In the genomic region with DNA sequence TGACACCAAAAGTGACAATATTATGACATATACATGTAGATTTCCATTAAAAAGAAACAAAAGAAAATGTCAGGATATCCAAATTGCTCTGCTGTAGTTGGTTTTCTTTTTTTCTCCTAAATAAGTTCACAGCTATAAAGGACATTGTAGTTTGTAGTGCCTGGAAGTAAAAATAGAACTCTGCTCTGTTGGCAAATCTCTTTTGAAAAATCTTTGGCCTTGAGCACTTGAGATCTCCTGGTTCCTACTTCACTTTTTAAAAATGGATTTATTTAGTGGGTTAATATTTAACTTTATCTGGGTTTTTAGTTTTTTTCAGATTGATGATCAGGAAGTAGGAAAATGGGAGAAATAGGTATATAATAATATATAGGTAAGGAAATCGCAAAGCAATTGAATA, we compare ENCODE assay signal across 23 cellular contexts. TPM values are rescaled to one million over a fixed set of nuclear protein-coding genes. Genes with fewer than 3 reads are reported as not detected.
DNase-seq lines count a peak whose midpoint lies in the region; ATAC-seq, FAIRE-seq and TF ChIP-seq lines count a peak whose summit lies in the region.
"Had no signal": no experiment of that assay in that cellular context is flagged by ENCODE, and none has a peak within 500 bp of the region (broad histone marks: within the 10 kb centered on the region; RNA-seq: fewer than 3 reads in every experiment).

No MANE protein-coding gene starts in this region.

- H3K4me3 ChIP-seq in HepG2 (replicated peaks in 1 of 3; ENCODE audit: insufficient read depth in 1 of 3, low read depth in 2 of 3, low read length in 3 of 3) (no peak overlapping the region), right lobe of liver (no peak overlapping the region), HUES48 (ENCODE audit: low read depth, low read length) (no peak overlapping the region), endodermal cell (ENCODE audit: low read length) (no peak overlapping the region)
- H3K4me3 ChIP-seq: BLaER1 treated with 17β-estradiol and CSF1 and Interleukin-3, amounts not matched to agents 10 nM and 100 nM had no signal

- in situ Hi-C loops in HepG2 (cut with HindIII; ENCODE audit: extremely low pct_ligation_motif_present, low pct_unique_long_range_greater_than_20kb) = no loop called here

- H3K27me3 ChIP-seq in HepG2 (ENCODE audit: control insufficient read depth in 1 of 2, insufficient read depth in 2 of 2, low read length in 2 of 2) (no peaks in the 10 kb centered on the region), right lobe of liver (no peaks in the 10 kb centered on the region), HUES48 (ENCODE audit: control insufficient read depth, insufficient read depth, low read length) (no peaks in the 10 kb centered on the region), endodermal cell (ENCODE audit: control insufficient read depth, insufficient read depth, low read length, poor library complexity, severe bottlenecking) (no peaks in the 10 kb centered on the region)
- H3K27me3 ChIP-seq: BLaER1 treated with 17β-estradiol and CSF1 and Interleukin-3, amounts not matched to agents 10 nM and 100 nM had no signal

- no peak for TF ChIP-seq RAD21 in HepG2 (CRISPR knock-in tag; IDR thresholded peaks at IDR 0.05)

- peaks cover 27 to 86% of the 10 kb centered on the region in 2 experiments for H3K36me3 ChIP-seq in HepG2 (replicated peaks in 1 of 2; ENCODE audit: control insufficient read depth in 1 of 2, insufficient read depth in 2 of 2, low read length in 2 of 2)
- H3K36me3 ChIP-seq in right lobe of liver = peaks cover 0 to 35% (median 14%) of the 10 kb centered on the region in 4 donors
- H3K36me3 ChIP-seq in HUES48 (ENCODE audit: control insufficient read depth, insufficient read depth, low read length) = peaks cover 90% of the 10 kb centered on the region
- peaks cover 82% of the 10 kb centered on the region for H3K36me3 ChIP-seq in endodermal cell (ENCODE audit: control insufficient read depth, insufficient read depth, low read length)

- H3K4me1 ChIP-seq in HepG2 (ENCODE audit: insufficient read depth, low read length) = peaks cover 39% of the 10 kb centered on the region
- peaks cover 0 to 10% (median 3%) of the 10 kb centered on the region in 4 donors for H3K4me1 ChIP-seq in right lobe of liver
- H3K4me1 ChIP-seq in HUES48 (ENCODE audit: control insufficient read depth, insufficient read depth, low read length) = peaks cover 27% of the 10 kb centered on the region
- peaks cover 4% of the 10 kb centered on the region for H3K4me1 ChIP-seq in endodermal cell (ENCODE audit: control insufficient read depth, insufficient read depth, low read length)
- H3K4me1 ChIP-seq: Caco-2 had no signal

- TF ChIP-seq CTCF in HepG2 (CRISPR knock-in tag; IDR thresholded peaks at IDR 0.05) = no peak
- no peak for TF ChIP-seq CTCF in right lobe of liver (IDR thresholded peaks at IDR 0.05)
- no peak for TF ChIP-seq CTCF in endodermal cell (conservative IDR thresholded peaks at IDR 0.05)

- no TSS peak for BruUV-seq in HepG2 (replicated peaks; lab: Mats Ljungman, UMichigan)

- no peak for TF ChIP-seq POLR2A in HepG2 (IDR thresholded peaks at IDR 0.05; ENCODE audit: insufficient read depth in 1 of 2, low read depth in 2 of 2, low read length in 2 of 2)
- no peak for TF ChIP-seq POLR2A in right lobe of liver (IDR thresholded peaks at IDR 0.05)

- H3K9ac ChIP-seq in HepG2 (ENCODE audit: insufficient read depth, low read depth, low read length) = no peak overlapping the region
- H3K9ac ChIP-seq in HUES48 (ENCODE audit: low read depth, low read length) = no peak overlapping the region
- no peak overlapping the region for H3K9ac ChIP-seq in endodermal cell (ENCODE audit: extremely low read depth, low read length, poor library complexity, severe bottlenecking)
- H3K9ac ChIP-seq: BLaER1 treated with 17β-estradiol and CSF1 and Interleukin-3, amounts not matched to agents 10 nM and 100 nM had no signal

- intact Hi-C loops in HepG2 (cut with micrococcal nuclease; ENCODE audit: unreplicated experiment) = no loop called here
- intact Hi-C loops in right lobe of liver (cut with DNase I) = no loop called here

- peak overlapping the region; percentile 12 for H3K27ac Mint-ChIP-seq in endodermal cell
- H3K27ac Mint-ChIP-seq in stimulated activated naive B cell treated with anti-CD40 and anti-IgM and Interleukin-4, amounts not matched to agents 10 μg/mL and 1 μg/mL and 100 μg/mL, for 72 hours = no peak overlapping the region
- H3K27ac Mint-ChIP-seq: B cell; CD4-positive, alpha-beta T cell; CD8-positive, alpha-beta T cell had no signal

- no peaks in the 10 kb centered on the region for H4K20me1 ChIP-seq in HepG2 (ENCODE audit: insufficient read depth, low read length)

- H3K36me3 Mint-ChIP-seq in endodermal cell (ENCODE audit: low read depth) = peaks cover 63% of the 10 kb centered on the region
- H3K36me3 Mint-ChIP-seq in stimulated activated naive B cell treated with anti-CD40 and anti-IgM and Interleukin-4, amounts not matched to agents 10 μg/mL and 1 μg/mL and 100 μg/mL, for 72 hours = peaks cover 3% of the 10 kb centered on the region in 2 donors
- H3K36me3 Mint-ChIP-seq: CD8-positive, alpha-beta T cell had no signal

- no peaks in the 10 kb centered on the region for H3K9me3 ChIP-seq in HepG2 (ENCODE audit: low read length)
- no peaks in the 10 kb centered on the region for H3K9me3 ChIP-seq in right lobe of liver
- H3K9me3 ChIP-seq in HUES48 (ENCODE audit: control insufficient read depth, insufficient read depth, low read length) = no peaks in the 10 kb centered on the region
- H3K9me3 ChIP-seq in endodermal cell (ENCODE audit: control insufficient read depth, low read length) = no peaks in the 10 kb centered on the region
- H3K9me3 ChIP-seq: Caco-2 had no signal

- no peak overlapping the region for H3K4me2 ChIP-seq in HepG2 (ENCODE audit: low read depth, low read length)
- H3K4me2 ChIP-seq: BLaER1 treated with 17β-estradiol and CSF1 and Interleukin-3, amounts not matched to agents 10 nM and 100 nM had no signal

- DNase-seq in HepG2 (ENCODE audit: low spot score) = no peak
- DNase-seq in right lobe of liver = no peak
- DNase-seq in endodermal cell = no peak
- no peak for DNase-seq in stimulated activated naive B cell treated with anti-CD40 and anti-IgM and Interleukin-4, amounts not matched to agents 10 μg/mL and 1 μg/mL and 100 μg/mL, for 72 hours
- no peak for DNase-seq in AML-193 (lab: John Stamatoyannopoulos, UW)
- DNase-seq: 8988T; ACHN; Caco-2; Calu3; CD4-positive, alpha-beta T cell; CD8-positive, alpha-beta T cell; DMS79 treated with DMSO at 0.1 percent for 48 hours; GF-D8 had no signal

- H3K79me2 ChIP-seq in HepG2 (ENCODE audit: insufficient read depth, low read length) = no peaks in the 10 kb centered on the region

- no peaks in the 10 kb centered on the region for H3K27me3 Mint-ChIP-seq in endodermal cell (ENCODE audit: insufficient read depth)
- peaks cover 0 to 9% of the 10 kb centered on the region in 2 donors for H3K27me3 Mint-ChIP-seq in stimulated activated naive B cell treated with anti-CD40 and anti-IgM and Interleukin-4, amounts not matched to agents 10 μg/mL and 1 μg/mL and 100 μg/mL, for 72 hours
- H3K27me3 Mint-ChIP-seq: B cell had no signal

- POLR2A ChIA-PET in HepG2 (lab: Yijun Ruan, JAX) = no interaction called here

- H3K4me1 Mint-ChIP-seq in endodermal cell = peaks cover 39% of the 10 kb centered on the region
- H3K4me1 Mint-ChIP-seq in stimulated activated naive B cell treated with anti-CD40 and anti-IgM and Interleukin-4, amounts not matched to agents 10 μg/mL and 1 μg/mL and 100 μg/mL, for 72 hours = no peaks in the 10 kb centered on the region
- H3K4me1 Mint-ChIP-seq: B cell had no signal

- ATAC-seq in HepG2 = no peak
- ATAC-seq in right lobe of liver = no peak
- ATAC-seq in stimulated activated naive B cell treated with anti-CD40 and anti-IgM and Interleukin-4, amounts not matched to agents 10 μg/mL and 1 μg/mL and 100 μg/mL, for 72 hours (replicated peaks) = no peak
- ATAC-seq in HG03196 (IDR thresholded peaks at IDR 0.05; ENCODE audit: unreplicated experiment) = no peak
- ATAC-seq: CD8-positive, alpha-beta T cell had no signal

- no peak overlapping the region for H2AFZ ChIP-seq in HepG2 (ENCODE audit: low read length)

- 97% methylated on average over 1 of the region's 1 CpG for WGBS in HepG2 (ENCODE audit: low lambda C conversion rate)
- 90% methylated on average over 1 of the region's 1 CpG for WGBS in right lobe of liver (ENCODE audit: insufficient coverage, low coverage, low lambda C conversion rate, missing lambda C conversion rate)
- 77% methylated on average over 1 of the region's 1 CpG; no CpG with 5 or more reads in 1 of the 2 experiments for WGBS in endodermal cell (ENCODE audit: insufficient coverage in 1 of 2, insufficient read length in 1 of 2), 2 experiments

- TF ChIP-seq EP300 in HepG2 (IDR thresholded peaks at IDR 0.05; ENCODE audit: low read depth in 2 of 2, low read length in 2 of 2) (no peak), HepG2 (CRISPR knock-in tag; IDR thresholded peaks at IDR 0.05; ENCODE audit: borderline replicate concordance) (no peak)

- H3K4me3 Mint-ChIP-seq in endodermal cell = no peak overlapping the region
- H3K4me3 Mint-ChIP-seq in stimulated activated naive B cell treated with anti-CD40 and anti-IgM and Interleukin-4, amounts not matched to agents 10 μg/mL and 1 μg/mL and 100 μg/mL, for 72 hours = no peak overlapping the region
- H3K4me3 Mint-ChIP-seq: B cell; CD4-positive, alpha-beta T cell; CD8-positive, alpha-beta T cell had no signal

- H3K9me3 Mint-ChIP-seq in endodermal cell = no peaks in the 10 kb centered on the region
- no peaks in the 10 kb centered on the region for H3K9me3 Mint-ChIP-seq in stimulated activated naive B cell treated with anti-CD40 and anti-IgM and Interleukin-4, amounts not matched to agents 10 μg/mL and 1 μg/mL and 100 μg/mL, for 72 hours
- H3K9me3 Mint-ChIP-seq: CD4-positive, alpha-beta T cell; CD8-positive, alpha-beta T cell had no signal

- CTCF ChIA-PET in HepG2 (lab: Yijun Ruan, JAX; ENCODE audit: low intra/inter-chr PET ratio, low total read pairs) = no interaction called here

- no peak for FAIRE-seq in HepG2 (lab: Jason Lieb, UNC)
- FAIRE-seq: A204.1, D721Med, G401.6, GM12891, GM19239 had no signal

- H3K27ac ChIP-seq in HepG2 (ENCODE audit: extremely low read length, insufficient read depth, low read length) (no peak overlapping the region), right lobe of liver (no peak overlapping the region), HUES48 (ENCODE audit: low read depth, low read length) (peak overlapping the region; percentile 42), endodermal cell (ENCODE audit: low read depth, low read length) (no peak overlapping the region)
- H3K27ac ChIP-seq: BLaER1 treated with 17β-estradiol and CSF1 and Interleukin-3, amounts not matched to agents 10 nM and 100 nM; C4-2B had no signal

RNA-seq across cellular contexts. Expression of a gene that starts 52.9 kb away (rescaled TPM):
- total RNA-seq in HepG2 (2016; rRNA removed; fragmentation: Illumina TruSeq; extraction: Trizol) (97.8 and 136 TPM in 2 replicates), right lobe of liver (100 to 1,000 TPM in 1 of 6 experiments, 10 to 100 TPM in 5; 77.0 to 106 (median 85.5) TPM), endodermal cell (100 to 1,000 TPM; 214 to 239 TPM)
- total RNA-seq in HepG2 (2016; cell fraction: cytosol; rRNA removed; fragmentation: Illumina TruSeq; extraction: Trizol; ENCODE audit: low read depth) = 82.1 and 86.5 TPM in 2 replicates
- 90.9 and 138 TPM in 2 replicates for total RNA-seq in HepG2 (2016; cell fraction: insoluble cytoplasmic fraction; rRNA removed; fragmentation: Illumina TruSeq; extraction: Trizol)
- total RNA-seq in HepG2 (2016; cell fraction: membrane; rRNA removed; fragmentation: Illumina TruSeq; extraction: Trizol) = 67.9 and 80.5 TPM in 2 replicates
- 248 and 270 TPM in 2 replicates for total RNA-seq in HepG2 (2016; cell fraction: nucleus; rRNA removed; fragmentation: Illumina TruSeq; extraction: Trizol)
- 151 and 156 TPM in 2 replicates for polyA plus RNA-seq in HepG2 (2011; rRNA removed)
- polyA plus RNA-seq in HepG2 (2011; cell fraction: cytosol; rRNA removed) = 52.5 and 65.6 TPM in 2 replicates
- 488 and 509 TPM in 2 replicates for polyA plus RNA-seq in HepG2 (2011; cell fraction: nucleus; rRNA removed)
- polyA plus RNA-seq in HepG2 (2012) = 141 and 152 TPM in 2 replicates
- polyA plus RNA-seq in HepG2 (2016; cell fraction: cytosol; fragmentation: Illumina TruSeq; extraction: Trizol; ENCODE audit: low read depth) = 1.8 and 2.1 TPM in 2 replicates
- 62.7 and 70.2 TPM in 2 replicates for polyA plus RNA-seq in HepG2 (2016; cell fraction: insoluble cytoplasmic fraction; fragmentation: Illumina TruSeq; extraction: Trizol; ENCODE audit: low read depth)
- 7.1 and 7.2 TPM in 2 replicates for polyA plus RNA-seq in HepG2 (2016; cell fraction: membrane; fragmentation: Illumina TruSeq; extraction: Trizol; ENCODE audit: low read depth)
- polyA plus RNA-seq in HepG2 (2016; cell fraction: nucleus; fragmentation: Illumina TruSeq; extraction: Trizol; ENCODE audit: insufficient read depth, low read depth) = 361 and 384 TPM in 2 replicates
- polyA minus RNA-seq in HepG2 (2011; rRNA and poly(A)+ RNA removed; ENCODE audit: low replicate concordance) = 24.6 and 223 TPM in 2 replicates
- polyA minus RNA-seq in HepG2 (2011; cell fraction: cytosol; rRNA and poly(A)+ RNA removed) = 115 and 134 TPM in 2 replicates
- 847 and 897 TPM in 2 replicates for polyA minus RNA-seq in HepG2 (2011; cell fraction: nucleus; rRNA and poly(A)+ RNA removed)
- polyA plus RNA-seq in endodermal cell (2013, experiment 1 of 2) = 167 TPM
- polyA plus RNA-seq in endodermal cell (2013, experiment 2 of 2) = 150 TPM
